ENCODE assay signal across 11 cellular contexts in genomic region chr2:75503048-75503607, GRCh38. TPM values are rescaled to one million over a fixed set of nuclear protein-coding genes. Genes with fewer than 3 reads are reported as not detected.
A peak's percentile ranks its signal among the peaks of the same experiment; 100 is the strongest.
DNase-seq lines count a peak whose midpoint lies in the region; ATAC-seq and TF ChIP-seq lines count a peak whose summit lies in the region.
"Had no signal": no experiment of that assay in that cellular context is flagged by ENCODE, and none has a peak within 500 bp of the region (broad histone marks: within the 10 kb centered on the region; RNA-seq: fewer than 3 reads in every experiment).

No MANE protein-coding gene starts in this region.

- H3K4me1 ChIP-seq in IMR-90 (ENCODE audit: control insufficient read depth, insufficient read depth, low read length) (peaks cover 15% of the 10 kb centered on the region), mammary epithelial cell (ENCODE audit: insufficient read depth, low read length) (peaks cover 16% of the 10 kb centered on the region)

- no peak overlapping the region; the same call in 1 of the 2 replicates for H3K14ac ChIP-seq in IMR-90 (replicated peaks; ENCODE audit: low read depth, low read length)

- H3K27me3 ChIP-seq in IMR-90 (ENCODE audit: control insufficient read depth, insufficient read depth, low read length) (no peaks in the 10 kb centered on the region), mammary epithelial cell (ENCODE audit: insufficient read depth, low read length) (no peaks in the 10 kb centered on the region)

- H3K4me3 ChIP-seq in IMR-90 (ENCODE audit: insufficient read depth, low read depth, low read length) (no peak overlapping the region), mammary epithelial cell (replicated peaks in 1 of 3; ENCODE audit: insufficient read depth in 1 of 3, low read depth in 2 of 3, low read length in 3 of 3) (no peak overlapping the region)

- no peak overlapping the region for H2AK5ac ChIP-seq in IMR-90 (ENCODE audit: low read depth, low read length)

- H2AK9ac ChIP-seq in IMR-90 (replicated peaks; ENCODE audit: low read depth, low read length, poor library complexity), result no peak overlapping the region

- H3K4me1 Mint-ChIP-seq in activated CD8-positive, alpha-beta memory T cell treated with anti-CD3 and anti-CD28 coated beads, Interleukin-2, amount 10 ng/mL, durations not matched to agents 7 days and 5 days, result no peaks in the 10 kb centered on the region
- H3K4me1 Mint-ChIP-seq: CD4-positive, CD25-positive, alpha-beta regulatory T cell; stimulated activated naive CD8-positive, alpha-beta T cell treated with anti-CD3 and anti-CD28 coated beads, Interleukin-15, amount 100 ng/mL, for 72 hours had no signal

- H3K18ac ChIP-seq in IMR-90 (ENCODE audit: low read depth, low read length), result no peak overlapping the region

- no peak overlapping the region for H3K27ac Mint-ChIP-seq in activated CD8-positive, alpha-beta memory T cell treated with anti-CD3 and anti-CD28 coated beads, Interleukin-2, amount 10 ng/mL, durations not matched to agents 7 days and 5 days
- H3K27ac Mint-ChIP-seq: CD4-positive, CD25-positive, alpha-beta regulatory T cell; stimulated activated naive CD8-positive, alpha-beta T cell treated with anti-CD3 and anti-CD28 coated beads, Interleukin-15, amount 100 ng/mL, for 72 hours had no signal

- no peak for TF ChIP-seq RAD21 in IMR-90 (IDR thresholded peaks at IDR 0.05; ENCODE audit: low read length)

- DNase-seq in AG08395 (ENCODE audit: low spot score) (peak; percentile 85), IMR-90 (peak; percentile 86), mammary epithelial cell (peak; percentile 87), left kidney (ENCODE audit: low read depth, low spot score) (peak; percentile 31), NCI-H187 (lab: John Stamatoyannopoulos, UW) (no peak), nucleus accumbens (lab: John Stamatoyannopoulos, UW) (no peak)
- no peak for DNase-seq in activated CD8-positive, alpha-beta memory T cell treated with anti-CD3 and anti-CD28 coated beads, Interleukin-2, amount 10 ng/mL, durations not matched to agents 7 days and 5 days
- DNase-seq: CD4-positive, CD25-positive, alpha-beta regulatory T cell; NCI-H2171; stimulated activated naive CD8-positive, alpha-beta T cell treated with anti-CD3 and anti-CD28 coated beads, Interleukin-15, amount 100 ng/mL, for 72 hours had no signal

- ATAC-seq in IMR-90 (ENCODE audit: low read depth), result peak; percentile 76
- ATAC-seq in activated CD8-positive, alpha-beta memory T cell treated with anti-CD3 and anti-CD28 coated beads, Interleukin-2, amount 10 ng/mL, durations not matched to agents 7 days and 5 days, result no peak
- ATAC-seq in GM21360 (IDR thresholded peaks at IDR 0.05; ENCODE audit: unreplicated experiment), result no peak
- ATAC-seq: stimulated activated naive CD8-positive, alpha-beta T cell treated with anti-CD3 and anti-CD28 coated beads, Interleukin-15, amount 100 ng/mL, for 72 hours had no signal

- peaks cover 52 to 75% of the 10 kb centered on the region in 2 experiments for H3K79me1 ChIP-seq in IMR-90 (ENCODE audit: low read depth in 1 of 2, low read length in 2 of 2)

- no peaks in the 10 kb centered on the region for H3K9me3 Mint-ChIP-seq in activated CD8-positive, alpha-beta memory T cell treated with anti-CD3 and anti-CD28 coated beads, Interleukin-2, amount 10 ng/mL, durations not matched to agents 7 days and 5 days (ENCODE audit: low read depth)

- no peak overlapping the region for H2BK120ac ChIP-seq in IMR-90 (ENCODE audit: low read depth, low read length)

- H2BK5ac ChIP-seq in IMR-90 (ENCODE audit: low read depth, low read length, poor library complexity, severe bottlenecking), result no peak overlapping the region

- WGBS in IMR-90 (ENCODE audit: extremely low coverage in 2 of 2, insufficient read length in 1 of 2), 2 experiments, result no CpG with 5 or more reads among the region's 2 CpGs
- 35% methylated on average over 2 of the region's 2 CpGs for WGBS in mammary epithelial cell (ENCODE audit: low coverage, missing lambda C conversion rate)

- no peaks in the 10 kb centered on the region for H3K27me3 Mint-ChIP-seq in activated CD8-positive, alpha-beta memory T cell treated with anti-CD3 and anti-CD28 coated beads, Interleukin-2, amount 10 ng/mL, durations not matched to agents 7 days and 5 days
- H3K27me3 Mint-ChIP-seq: CD4-positive, CD25-positive, alpha-beta regulatory T cell had no signal

- H3K9ac ChIP-seq in IMR-90 (ENCODE audit: low read depth, low read length), result no peak overlapping the region
- no peak overlapping the region for H3K9ac ChIP-seq in mammary epithelial cell (ENCODE audit: insufficient read depth, low read length)

- no peak overlapping the region for H3K23ac ChIP-seq in IMR-90 (ENCODE audit: low read depth, low read length)

- H4K91ac ChIP-seq in IMR-90 (ENCODE audit: insufficient read depth, low read depth, low read length), result no peak overlapping the region

- CTCF ChIA-PET in IMR-90 (lab: Yijun Ruan, JAX), result interaction anchor here (0.7 to 0.9 kb wide), 2 partner anchors 43 to 45 kb away, joined by 3 read pairs; no protein-coding TSS in a partner anchor
- CTCF ChIA-PET in mammary epithelial cell (lab: Charles Lee; ENCODE audit: low non-redundant PET), result no interaction called here
- CTCF ChIA-PET in activated CD8-positive, alpha-beta memory T cell treated with anti-CD3 and anti-CD28 coated beads, Interleukin-2, amount 10 ng/mL, durations not matched to agents 7 days and 5 days (lab: Charles Lee), result no interaction called here

- no peak for TF ChIP-seq CTCF in IMR-90 (conservative IDR thresholded peaks at IDR 0.05; ENCODE audit: low read depth, low read length)
- TF ChIP-seq CTCF in mammary epithelial cell (conservative IDR thresholded peaks at IDR 0.05 in 1 of 2, IDR thresholded peaks at IDR 0.05 in 1 of 2; ENCODE audit: extremely low read depth in 1 of 2, insufficient read depth in 1 of 2, low read depth in 1 of 2, low read length in 2 of 2), result no peak

- H3K56ac ChIP-seq in IMR-90 (ENCODE audit: extremely low read depth, insufficient read depth, low read length), result no peak overlapping the region

- no peak overlapping the region for H4K8ac ChIP-seq in IMR-90 (ENCODE audit: low read depth in 2 of 2, low read length in 2 of 2)

- no peak overlapping the region for H3K4me3 Mint-ChIP-seq in activated CD8-positive, alpha-beta memory T cell treated with anti-CD3 and anti-CD28 coated beads, Interleukin-2, amount 10 ng/mL, durations not matched to agents 7 days and 5 days
- H3K4me3 Mint-ChIP-seq: CD4-positive, CD25-positive, alpha-beta regulatory T cell; stimulated activated naive CD8-positive, alpha-beta T cell treated with anti-CD3 and anti-CD28 coated beads, Interleukin-15, amount 100 ng/mL, for 72 hours had no signal

- H3K4me2 ChIP-seq in IMR-90 (ENCODE audit: low read depth, low read length) (no peak overlapping the region), mammary epithelial cell (ENCODE audit: insufficient read depth, low read depth, low read length) (no peak overlapping the region)

- H2AFZ ChIP-seq in IMR-90 (replicated peaks; ENCODE audit: low read length, poor library complexity) (no peak overlapping the region), mammary epithelial cell (ENCODE audit: low read depth, low read length) (no peak overlapping the region)

- no peak overlapping the region for H2BK15ac ChIP-seq in IMR-90 (ENCODE audit: low read depth, low read length)

- H3K27ac ChIP-seq in IMR-90 (ENCODE audit: insufficient read depth, low read length), result peak overlapping the region; percentile 21; the same call in 1 of the 2 replicates
- H3K27ac ChIP-seq in mammary epithelial cell (ENCODE audit: insufficient read depth, low read depth, low read length), result peak overlapping the region; percentile 9

- no peak for TF ChIP-seq POLR2A in IMR-90 (IDR thresholded peaks at IDR 0.05; ENCODE audit: low read depth, low read length)

- POLR2A ChIA-PET in IMR-90 (lab: Charles Lee; ENCODE audit: unreplicated experiment), result no interaction called here

- BruUV-seq in IMR-90 (replicated peaks; lab: Mats Ljungman, UMichigan), result no TSS peak
- no TSS peak for BruUV-seq in mammary epithelial cell (replicated peaks; lab: Mats Ljungman, UMichigan)

- intact Hi-C loops in IMR-90 (cut with micrococcal nuclease) (no loop called here), mammary epithelial cell (cut with micrococcal nuclease) (no loop called here)

- H3K36me3 ChIP-seq in IMR-90 (ENCODE audit: control insufficient read depth, insufficient read depth, low read length) (no peaks in the 10 kb centered on the region; the same call in none of the 2 replicates), mammary epithelial cell (ENCODE audit: insufficient read depth, low read length) (no peaks in the 10 kb centered on the region)

- H3K36me3 Mint-ChIP-seq in activated CD8-positive, alpha-beta memory T cell treated with anti-CD3 and anti-CD28 coated beads, Interleukin-2, amount 10 ng/mL, durations not matched to agents 7 days and 5 days, result no peaks in the 10 kb centered on the region
- H3K36me3 Mint-ChIP-seq: CD4-positive, CD25-positive, alpha-beta regulatory T cell had no signal

- H3K9me3 ChIP-seq in IMR-90 (ENCODE audit: control insufficient read depth, insufficient read depth, low read length) (no peaks in the 10 kb centered on the region), mammary epithelial cell (replicated peaks; ENCODE audit: insufficient read depth, low read length) (peaks cover under 1% of the 10 kb centered on the region)

- H3K79me2 ChIP-seq in mammary epithelial cell (ENCODE audit: insufficient read depth, low read length), result peaks cover 43% of the 10 kb centered on the region

- peaks cover 31% of the 10 kb centered on the region; the same call in 1 of the 2 replicates for H4K20me1 ChIP-seq in IMR-90 (ENCODE audit: insufficient read depth, low read length)
- no peaks in the 10 kb centered on the region for H4K20me1 ChIP-seq in mammary epithelial cell (ENCODE audit: insufficient read depth, low read length)

- no peak overlapping the region for H4K5ac ChIP-seq in IMR-90 (ENCODE audit: low read depth, low read length)

- dilution Hi-C loops in IMR-90 (cut with HindIII; ENCODE audit: low sequenced_read_pairs, unreplicated experiment), result no loop called here
- dilution Hi-C loops in mammary epithelial cell (cut with HindIII; ENCODE audit: low sequenced_read_pairs), result no loop called here

- in situ Hi-C loops in IMR-90 (cut with MboI; ENCODE audit: low sequenced_read_pairs) (no loop called here), mammary epithelial cell (cut with MboI; ENCODE audit: low sequenced_read_pairs in 2 of 2) (no loop called here)

- peak overlapping the region; percentile 43; the same call in 1 of the 2 replicates for H2BK20ac ChIP-seq in IMR-90 (ENCODE audit: low read depth, low read length)

- peaks cover 18% of the 10 kb centered on the region for H3K9me1 ChIP-seq in IMR-90 (ENCODE audit: insufficient read depth, low read length)

- H3K4ac ChIP-seq in IMR-90 (ENCODE audit: low read depth, low read length), result peak overlapping the region; percentile 43; the same call in 1 of the 2 replicates

RNA-seq across cellular contexts. Expression of gene EVA1A, which starts 57.6 kb away (rescaled TPM):
- 89.2 and 93.7 TPM in 2 replicates for total RNA-seq in IMR-90 (2012; rRNA removed)
- polyA plus RNA-seq in IMR-90 (2012; rRNA removed), result 54.5 and 61.6 TPM in 2 replicates
- polyA plus RNA-seq in IMR-90 (2012; cell fraction: cytosol; rRNA removed), result 71.6 and 118 TPM in 2 replicates
- polyA plus RNA-seq in IMR-90 (2012; cell fraction: nucleus; rRNA removed; ENCODE audit: low replicate concordance), result 36.3 and 66.6 TPM in 2 replicates
- total RNA-seq in mammary epithelial cell, result 10 to 100 TPM; 19.2 to 28.7 TPM
- 28.0 TPM for polyA plus RNA-seq in mammary epithelial cell
- 37.7 TPM for polyA minus RNA-seq in mammary epithelial cell
- not detected for total RNA-seq in activated CD8-positive, alpha-beta memory T cell treated with anti-CD3 and anti-CD28 coated beads, Interleukin-2, amount 10 ng/mL, durations not matched to agents 7 days and 5 days
- total RNA-seq: CD4-positive, CD25-positive, alpha-beta regulatory T cell had no signal
- polyA plus RNA-seq: CD4-positive, CD25-positive, alpha-beta regulatory T cell had no signal

Comparison
In these comparisons a context has a peak if more than half of its experiments do, and no peak if none do; other contexts are left out.
1. DNase-seq: peak in AG08395 (single experiment), IMR-90 (single experiment), mammary epithelial cell (single experiment) and left kidney (single experiment); none in NCI-H187 (0 of 2), activated CD8-positive, alpha-beta memory T cell treated with anti-CD3 and anti-CD28 coated beads, Interleukin-2, amount 10 ng/mL, durations not matched to agents 7 days and 5 days (single experiment) and nucleus accumbens (0 of 56).
2. RNA of gene EVA1A, which starts 57.6 kb away (total RNA-seq): 89.2 to 93.7 TPM in IMR-90 and 19.2 to 28.7 TPM in mammary epithelial cell; not detected in activated CD8-positive, alpha-beta memory T cell treated with anti-CD3 and anti-CD28 coated beads, Interleukin-2, amount 10 ng/mL, durations not matched to agents 7 days and 5 days; every median in the first group is over 10 times any median in the second.